22 cellular contexts compared by ENCODE assay signal in genomic region chr17:13835151-13835550, GRCh38.
"Had no signal": no experiment of that assay in that cellular context is flagged by ENCODE, and none has a peak within 500 bp of the region (broad histone marks: within the 10 kb centered on the region; RNA-seq: fewer than 3 reads in every experiment).

No MANE protein-coding gene starts in this region.

- H3K4me1 ChIP-seq: esophagus muscularis mucosa, tibial nerve had no signal

- H3K9me3 ChIP-seq: esophagus muscularis mucosa, tibial nerve had no signal

- ATAC-seq: activated CD8-positive, alpha-beta T cell treated with anti-CD3 and anti-CD28 coated beads for 36 hours; activated T-helper 17 cell treated with anti-CD3 and anti-CD28 coated beads, Interleukin-2, amount 50 U/mL, for 72 hours; left colon; stimulated activated naive CD8-positive, alpha-beta T cell treated with anti-CD3 and anti-CD28 coated beads, Interleukin-15, Interleukin-2, amounts not matched to agents 100 U/mL and 50 U/mL, for 24 hours had no signal

- H3K27ac ChIP-seq: esophagus muscularis mucosa, skin epidermis, tibial nerve had no signal

- DNase-seq: activated B cell treated with CpG ODN at 0.5 μM for 24 hours; activated CD4-positive, alpha-beta T cell treated with anti-CD3 and anti-CD28 coated beads, Interleukin-2, amount 10 ng/mL, durations not matched to agents 24 days and 14 days; activated CD8-positive, alpha-beta T cell treated with anti-CD3 and anti-CD28 coated beads for 36 hours; activated naive CD4-positive, alpha-beta T cell treated with anti-CD3 and anti-CD28 coated beads for 36 hours; activated T-cell treated with anti-CD3 and anti-CD28 coated beads, Interleukin-2, amount 50 U/mL, for 1 hour; aorta; dermis blood vessel endothelial cell; effector memory CD4-positive, alpha-beta T cell; foreskin melanocyte; glutamatergic neuron; hippocampal formation; islet precursor cell; left colon; nephron progenitor cell; nucleus accumbens; retina; stimulated activated naive CD8-positive, alpha-beta T cell treated with anti-CD3 and anti-CD28 coated beads, Interleukin-15, Interleukin-2, amounts not matched to agents 100 U/mL and 50 U/mL, for 24 hours had no signal

- H3K36me3 ChIP-seq: esophagus muscularis mucosa, tibial nerve had no signal

- H3K27me3 ChIP-seq: esophagus muscularis mucosa, tibial nerve had no signal

- H3K4me3 ChIP-seq: esophagus muscularis mucosa, lung, skin epidermis, tibial nerve had no signal
